2 cellular contexts compared by ENCODE assay signal in genomic region chr14:23443411-23443812, GRCh38.
TF ChIP-seq lines count a peak whose summit lies in the region.

No MANE protein-coding gene starts in this region.

TF ChIP-seq in HEK293, 187 proteins besides CTCF, POLR2A, EP300 and RAD21:
- TF ChIP-seq ZNF341 (tag by site-specific recombination; IDR thresholded peaks at IDR 0.05; ENCODE audit: low read depth) (peak; percentile 80), ZNF223 (tag by site-specific recombination; IDR thresholded peaks at IDR 0.05) (no peak)

TF ChIP-seq in H1, 55 proteins besides CTCF, POLR2A, EP300 and RAD21:
- TF ChIP-seq ATF2 (IDR thresholded peaks at IDR 0.05; ENCODE audit: low read length) (no peak), BACH1 (IDR thresholded peaks at IDR 0.05; ENCODE audit: low read length) (no peak), GTF2F1 (IDR thresholded peaks at IDR 0.05; ENCODE audit: borderline replicate concordance, low read depth, low read length) (no peak), RXRA (IDR thresholded peaks at IDR 0.05; ENCODE audit: insufficient read depth, low read depth, low read length) (no peak), EGR1 (IDR thresholded peaks at IDR 0.05; ENCODE audit: borderline replicate concordance, low read depth, low read length) (no peak), MAX (IDR thresholded peaks at IDR 0.05) (no peak), SP1 (IDR thresholded peaks at IDR 0.05; ENCODE audit: low read depth, low read length) (no peak), KDM1A (IDR thresholded peaks at IDR 0.05; ENCODE audit: borderline replicate concordance, low read length) (no peak), ATF3 (IDR thresholded peaks at IDR 0.05; ENCODE audit: insufficient read depth, low read depth, low read length) (no peak), KDM4A (IDR thresholded peaks at IDR 0.05; ENCODE audit: low read depth, low read length, severe bottlenecking) (no peak), ZNF274 (IDR thresholded peaks at IDR 0.05; ENCODE audit: borderline replicate concordance, extremely low read depth, low read length) (no peak), YY1 (IDR thresholded peaks at IDR 0.05; ENCODE audit: low read depth, low read length) (no peak), CBX5 (IDR thresholded peaks at IDR 0.05; ENCODE audit: low read depth, low read length) (no peak), PHF8 (conservative IDR thresholded peaks at IDR 0.05; ENCODE audit: low read depth, low read length) (no peak), SAP30 (IDR thresholded peaks at IDR 0.05; ENCODE audit: insufficient read depth, insufficient replicate concordance, low read length) (no peak), EZH2 (IDR thresholded peaks at IDR 0.05; ENCODE audit: low read depth, low read length, severe bottlenecking) (no peak), TBP (IDR thresholded peaks at IDR 0.05; ENCODE audit: low read depth, low read length) (no peak), TAF1 (IDR thresholded peaks at IDR 0.05; ENCODE audit: low read depth, low read length) (no peak)
